In the genomic region with DNA sequence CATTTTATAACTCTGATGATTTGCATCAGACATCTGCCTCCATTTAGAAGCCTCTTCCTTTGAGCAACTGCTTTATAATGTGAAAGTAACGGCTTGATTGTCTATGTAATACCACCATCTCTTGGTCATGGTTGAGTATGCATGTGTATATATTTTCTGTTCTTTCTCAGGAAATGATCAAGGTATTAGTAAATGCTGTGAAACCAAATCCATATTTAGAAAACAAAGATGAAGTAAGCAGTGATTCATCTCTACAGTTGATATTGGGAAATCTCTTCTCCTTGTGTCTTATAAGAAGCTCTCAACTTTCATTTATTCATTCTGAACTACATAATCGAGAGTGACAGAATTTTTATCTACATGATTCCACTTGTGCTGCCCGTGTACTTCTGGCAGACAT, we compare ENCODE assay signal across 8 cellular contexts.
A peak's percentile ranks its signal among the peaks of the same experiment; 100 is the strongest.
DNase-seq lines count a peak whose midpoint lies in the region; ATAC-seq, FAIRE-seq and TF ChIP-seq lines count a peak whose summit lies in the region.

No MANE protein-coding gene starts in this region.

- no peaks in the 10 kb centered on the region for H3K36me3 ChIP-seq in IMR-90 (ENCODE audit: control insufficient read depth, insufficient read depth, low read length)

- H3K18ac ChIP-seq in IMR-90 (ENCODE audit: low read depth, low read length): peak overlapping the region; percentile 91; the same call in 1 of the 2 replicates

- peaks cover 3% of the 10 kb centered on the region; the same call in 1 of the 2 replicates for H3K9me1 ChIP-seq in IMR-90 (ENCODE audit: insufficient read depth, low read length)

- H2BK20ac ChIP-seq in IMR-90 (ENCODE audit: low read depth, low read length): peak overlapping the region; percentile 83

- no TSS peak for BruUV-seq in IMR-90 (replicated peaks; lab: Mats Ljungman, UMichigan)

- H3K9ac ChIP-seq in IMR-90 (ENCODE audit: low read depth, low read length): no peak overlapping the region

- H2AK5ac ChIP-seq in IMR-90 (ENCODE audit: low read depth, low read length): no peak overlapping the region

- no peak overlapping the region for H3K27ac Mint-ChIP-seq in activated CD4-positive, alpha-beta T cell treated with anti-CD3 and anti-CD28 coated beads for 36 hours

- H3K23ac ChIP-seq in IMR-90 (ENCODE audit: low read depth, low read length): no peak overlapping the region

- CTCF ChIA-PET in IMR-90 (lab: Yijun Ruan, JAX): interaction anchor here (1.4 to 1.5 kb wide), 2 partner anchors 92 to 246 kb away, joined by 6 to 15 read pairs; no protein-coding TSS in a partner anchor
- CTCF ChIA-PET in activated CD4-positive, alpha-beta T cell treated with anti-CD3 and anti-CD28 coated beads for 36 hours (lab: Charles Lee): no interaction called here

- no peaks in the 10 kb centered on the region for H4K20me1 ChIP-seq in IMR-90 (ENCODE audit: insufficient read depth, low read length)

- H2BK15ac ChIP-seq in IMR-90 (ENCODE audit: low read depth, low read length): peak overlapping the region; percentile 59; the same call in 2 of the 3 replicates

- H3K14ac ChIP-seq in IMR-90 (replicated peaks; ENCODE audit: low read depth, low read length): no peak overlapping the region

- H3K79me1 ChIP-seq in IMR-90 (ENCODE audit: low read depth in 1 of 2, low read length in 2 of 2): no peaks in the 10 kb centered on the region

- H2BK5ac ChIP-seq in IMR-90 (ENCODE audit: low read depth, low read length, poor library complexity, severe bottlenecking): peak overlapping the region; percentile 94

- TF ChIP-seq POLR2A in IMR-90 (IDR thresholded peaks at IDR 0.05; ENCODE audit: low read depth, low read length): no peak

- H3K4me3 Mint-ChIP-seq in activated CD4-positive, alpha-beta T cell treated with anti-CD3 and anti-CD28 coated beads for 36 hours: no peak overlapping the region

- dilution Hi-C loops in IMR-90 (cut with HindIII; ENCODE audit: low sequenced_read_pairs, unreplicated experiment): no loop called here

- H3K4ac ChIP-seq in IMR-90 (ENCODE audit: low read depth, low read length): peak overlapping the region; percentile 58; the same call in 1 of the 2 replicates

- H3K4me1 ChIP-seq in IMR-90 (ENCODE audit: control insufficient read depth, insufficient read depth, low read length): peaks cover 19% of the 10 kb centered on the region

- H4K8ac ChIP-seq in IMR-90 (ENCODE audit: low read depth in 2 of 2, low read length in 2 of 2): peak overlapping the region; percentile 9 to 77

- POLR2A ChIA-PET in IMR-90 (lab: Charles Lee; ENCODE audit: unreplicated experiment): no interaction called here
- POLR2A ChIA-PET in activated CD4-positive, alpha-beta T cell treated with anti-CD3 and anti-CD28 coated beads for 36 hours (lab: Charles Lee): no interaction called here

- H3K27ac ChIP-seq in IMR-90 (ENCODE audit: insufficient read depth, low read length): no peak overlapping the region; the same call in 1 of the 2 replicates

- peak overlapping the region; percentile 78 for H2BK120ac ChIP-seq in IMR-90 (ENCODE audit: low read depth, low read length)

- H3K27me3 ChIP-seq in IMR-90 (ENCODE audit: control insufficient read depth, insufficient read depth, low read length): no peaks in the 10 kb centered on the region

- H2AK9ac ChIP-seq in IMR-90 (replicated peaks; ENCODE audit: low read depth, low read length, poor library complexity): no peak overlapping the region

- TF ChIP-seq RAD21 in IMR-90 (IDR thresholded peaks at IDR 0.05; ENCODE audit: low read length): peak; percentile 92

- H4K91ac ChIP-seq in IMR-90 (ENCODE audit: insufficient read depth, low read depth, low read length): peak overlapping the region; percentile 51; the same call in 1 of the 2 replicates

- peak; percentile 85 for TF ChIP-seq CTCF in IMR-90 (conservative IDR thresholded peaks at IDR 0.05; ENCODE audit: low read depth, low read length)

- DNase-seq in EL: peak; percentile 69
- peak; percentile 94 for DNase-seq in IMR-90
- peak; percentile 94 for DNase-seq in amniotic epithelial cell (ENCODE audit: low read depth)
- peak; percentile 75 for DNase-seq in kidney glomerular epithelial cell (lab: John Stamatoyannopoulos, UW)
- DNase-seq in GM19239 (ENCODE audit: insufficient read length, low spot score): no peak
- no peak for DNase-seq in DMS153 (lab: John Stamatoyannopoulos, UW)
- no peak for DNase-seq in activated CD4-positive, alpha-beta T cell treated with anti-CD3 and anti-CD28 coated beads for 36 hours

- peak overlapping the region; percentile 49; the same call in 1 of the 2 replicates for H4K5ac ChIP-seq in IMR-90 (ENCODE audit: low read depth, low read length)

- H3K9me3 ChIP-seq in IMR-90 (ENCODE audit: control insufficient read depth, insufficient read depth, low read length): no peaks in the 10 kb centered on the region

- no peaks in the 10 kb centered on the region for H3K27me3 Mint-ChIP-seq in activated CD4-positive, alpha-beta T cell treated with anti-CD3 and anti-CD28 coated beads for 36 hours

- in situ Hi-C loops in IMR-90 (cut with MboI; ENCODE audit: low sequenced_read_pairs): no loop called here

- H3K56ac ChIP-seq in IMR-90 (ENCODE audit: extremely low read depth, insufficient read depth, low read length): peak overlapping the region; percentile 64

- no CpG with 5 or more reads among the region's 3 CpGs for WGBS in IMR-90 (ENCODE audit: extremely low coverage in 2 of 2, insufficient read length in 1 of 2), 2 experiments

- ATAC-seq in GM21528 (IDR thresholded peaks at IDR 0.05; ENCODE audit: low FRiP score, unreplicated experiment) (peak; percentile 89), IMR-90 (ENCODE audit: low read depth) (peak; percentile 86)
- no peak for ATAC-seq in activated CD4-positive, alpha-beta T cell treated with anti-CD3 and anti-CD28 coated beads for 36 hours

- H3K4me2 ChIP-seq in IMR-90 (ENCODE audit: low read depth, low read length): peak overlapping the region; percentile 91; the same call in 1 of the 2 replicates

- no peak overlapping the region for H2AFZ ChIP-seq in IMR-90 (replicated peaks; ENCODE audit: low read length, poor library complexity)

- peak overlapping the region; percentile 14; the same call in 1 of the 2 replicates for H3K4me3 ChIP-seq in IMR-90 (ENCODE audit: insufficient read depth, low read depth, low read length)

- no peak for FAIRE-seq in GM19239 (lab: Jason Lieb, UNC)

- H3K9me3 Mint-ChIP-seq in activated CD4-positive, alpha-beta T cell treated with anti-CD3 and anti-CD28 coated beads for 36 hours (ENCODE audit: low read depth): peaks cover 3% of the 10 kb centered on the region

- no peaks in the 10 kb centered on the region for H3K36me3 Mint-ChIP-seq in activated CD4-positive, alpha-beta T cell treated with anti-CD3 and anti-CD28 coated beads for 36 hours (ENCODE audit: low read depth)

- intact Hi-C loops in IMR-90 (cut with micrococcal nuclease): loop anchor here (1.0 to 10.0 kb wide), 6 partner anchors 50 to 1833 kb away; no protein-coding TSS in a partner anchor
- intact Hi-C loops in activated CD4-positive, alpha-beta T cell treated with anti-CD3 and anti-CD28 coated beads for 36 hours (cut with DNase I, micrococcal nuclease): no loop called here

- no peaks in the 10 kb centered on the region for H3K4me1 Mint-ChIP-seq in activated CD4-positive, alpha-beta T cell treated with anti-CD3 and anti-CD28 coated beads for 36 hours

TF ChIP-seq in IMR-90, 13 proteins besides CTCF, POLR2A, EP300 and RAD21:
- TF ChIP-seq RCOR1 (IDR thresholded peaks at IDR 0.05; ENCODE audit: insufficient replicate concordance, low read length) (no peak), CEBPB (IDR thresholded peaks at IDR 0.05; ENCODE audit: low read depth, low read length) (peak; percentile 97), CHD1 (IDR thresholded peaks at IDR 0.05; ENCODE audit: low read depth, low read length) (no peak; the same call in 1 of the 2 replicates), MAFK (IDR thresholded peaks at IDR 0.05; ENCODE audit: low read depth, low read length) (no peak), FOS (IDR thresholded peaks at IDR 0.05; ENCODE audit: low read depth, low read length) (peak; percentile 56; the same call in 1 of the 2 replicates), SMC3 (IDR thresholded peaks at IDR 0.05; ENCODE audit: low read depth, low read length) (peak; percentile 77)

Comparison
In these comparisons a context has a peak if more than half of its experiments do, and no peak if none do; other contexts are left out.
1. DNase-seq: peak in EL (single experiment), IMR-90 (single experiment), amniotic epithelial cell (single experiment) and kidney glomerular epithelial cell (single experiment); none in GM19239 (single experiment), DMS153 (single experiment) and activated CD4-positive, alpha-beta T cell treated with anti-CD3 and anti-CD28 coated beads for 36 hours (single experiment).